Comparison of ENCODE assay signal across 23 cellular contexts in genomic region chr10:15660990-15661389, GRCh38. TPM values are rescaled to one million over a fixed set of nuclear protein-coding genes. Genes with fewer than 3 reads are reported as not detected.
"Had no signal": no experiment of that assay in that cellular context is flagged by ENCODE, and none has a peak within 500 bp of the region (broad histone marks: within the 10 kb centered on the region; RNA-seq: fewer than 3 reads in every experiment).

No MANE protein-coding gene starts in this region.

- H3K27me3 ChIP-seq: cardiac muscle cell, left lung, right atrium auricular region, suprapubic skin, transverse colon, vagina had no signal

- ATAC-seq: activated CD8-positive, alpha-beta T cell treated with anti-CD3 and anti-CD28 coated beads for 36 hours; activated T-helper 17 cell treated with anti-CD3 and anti-CD28 coated beads, Interleukin-2, amount 50 U/mL, for 72 hours had no signal

- H3K4me1 ChIP-seq: right atrium auricular region, suprapubic skin, transverse colon, vagina had no signal

- H3K4me3 ChIP-seq: cardiac muscle cell, left lung, right atrium auricular region, suprapubic skin, transverse colon, vagina had no signal

- H3K36me3 ChIP-seq: cardiac muscle cell, left lung, right atrium auricular region, suprapubic skin, transverse colon, vagina had no signal

- H3K9me3 ChIP-seq: left lung, right atrium auricular region, suprapubic skin, transverse colon, vagina had no signal

- H3K27ac ChIP-seq: cardiac muscle cell, epithelial cell of prostate, left lung, right atrium auricular region, suprapubic skin, transverse colon, vagina had no signal

- DNase-seq: activated CD4-positive, alpha-beta T cell treated with anti-CD3 and anti-CD28 coated beads, Interleukin-2, amount 10 ng/mL, durations not matched to agents 24 days and 14 days; activated CD8-positive, alpha-beta T cell treated with anti-CD3 and anti-CD28 coated beads for 36 hours; activated naive CD4-positive, alpha-beta T cell; activated naive CD8-positive, alpha-beta T cell treated with anti-CD3 and anti-CD28 coated beads, Interleukin-2, amount 10 ng/mL, durations not matched to agents 7 days and 5 days; activated T-cell treated with anti-CD3 and anti-CD28 coated beads, Interleukin-2, amount 50 U/mL, for 1 hour; amygdala; dermis blood vessel endothelial cell; foreskin melanocyte; glutamatergic neuron; hippocampal formation; kidney; left lung; stimulated activated CD4-positive, alpha-beta T cell treated with anti-CD3 and anti-CD28 coated beads, Interleukin-2, amount 100 ng/mL, for 24 hours; T1000; transverse colon had no signal

RNA-seq across cellular contexts. Expression of gene ITGA8, which starts 58.7 kb away (rescaled TPM):
- total RNA-seq: activated CD4-positive, alpha-beta T cell treated with anti-CD3 and anti-CD28 coated beads, Interleukin-2, amount 10 ng/mL, durations not matched to agents 24 days and 14 days; activated CD8-positive, alpha-beta T cell treated with anti-CD3 and anti-CD28 coated beads for 36 hours; activated naive CD8-positive, alpha-beta T cell treated with anti-CD3 and anti-CD28 coated beads, Interleukin-2, amount 10 ng/mL, durations not matched to agents 7 days and 5 days; activated T-helper 17 cell treated with anti-CD3 and anti-CD28 coated beads, Interleukin-2, amount 50 U/mL, for 72 hours; myocyte; progenitor cell of endocrine pancreas had no signal
